7 cellular contexts compared by ENCODE assay signal in the genomic region with DNA sequence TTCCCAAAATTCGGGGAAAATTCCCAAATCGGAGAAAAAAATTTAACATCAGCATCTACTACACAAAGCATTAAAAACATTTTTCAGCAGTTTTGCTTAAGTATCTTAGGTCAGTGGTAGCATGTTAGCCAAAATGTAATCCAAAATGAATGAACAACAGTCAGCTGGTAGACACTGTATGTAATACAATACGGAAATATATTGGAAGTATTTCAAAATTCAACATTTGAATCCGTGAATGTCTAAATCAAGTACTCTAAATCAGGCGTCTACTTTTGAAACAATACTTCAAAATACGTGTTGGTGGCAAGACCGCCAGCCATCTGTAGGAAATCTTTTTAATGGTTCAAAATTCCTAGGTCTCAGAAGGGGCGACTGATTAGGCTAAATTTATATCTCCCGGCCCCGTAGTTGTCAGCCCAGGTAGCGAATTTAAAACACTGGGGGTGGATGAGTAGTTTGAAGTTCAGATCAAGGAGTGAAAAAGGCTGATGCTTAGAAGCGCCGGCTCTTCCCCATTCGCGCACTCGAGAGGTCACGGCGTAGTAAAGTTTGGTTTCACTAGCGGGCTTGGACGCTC. TPM values are rescaled to one million over a fixed set of nuclear protein-coding genes. Genes with fewer than 3 reads are reported as not detected.
DNase-seq lines count a peak whose midpoint lies in the region; ATAC-seq and TF ChIP-seq lines count a peak whose summit lies in the region.

No MANE protein-coding gene starts in this region.

- H3K23ac ChIP-seq in IMR-90 (ENCODE audit: low read depth, low read length): peak overlapping the region; percentile 96; the same call in 1 of the 2 replicates

- peak overlapping the region; percentile 86 for H3K56ac ChIP-seq in IMR-90 (ENCODE audit: extremely low read depth, insufficient read depth, low read length)

- peak overlapping the region; percentile 91 for H2BK5ac ChIP-seq in IMR-90 (ENCODE audit: low read depth, low read length, poor library complexity, severe bottlenecking)

- peaks cover 36% of the 10 kb centered on the region for H4K20me1 ChIP-seq in IMR-90 (ENCODE audit: insufficient read depth, low read length)

- H2AK5ac ChIP-seq in IMR-90 (ENCODE audit: low read depth, low read length): no peak overlapping the region

- TF ChIP-seq RAD21 in IMR-90 (IDR thresholded peaks at IDR 0.05; ENCODE audit: low read length): no peak

- TF ChIP-seq POLR2A in IMR-90 (IDR thresholded peaks at IDR 0.05; ENCODE audit: low read depth, low read length) (no peak), sigmoid colon (IDR thresholded peaks at IDR 0.05) (no peak)

- H2AFZ ChIP-seq in IMR-90 (replicated peaks; ENCODE audit: low read length, poor library complexity): peak overlapping the region; percentile 99

- H3K27ac ChIP-seq in IMR-90 (ENCODE audit: insufficient read depth, low read length) (peak overlapping the region; percentile 87), heart right ventricle (peak overlapping the region; percentile 96 to 100 (median 99)), sigmoid colon (peak overlapping the region; percentile 96 to 99 (median 98))

- H3K9me3 ChIP-seq in IMR-90 (ENCODE audit: control insufficient read depth, insufficient read depth, low read length): no peaks in the 10 kb centered on the region
- no peaks in the 10 kb centered on the region for H3K9me3 ChIP-seq in heart right ventricle
- H3K9me3 ChIP-seq in sigmoid colon: no peaks in the 10 kb centered on the region

- 0 out of 2 replicates have a peak, but pooled peaks cover 2% of the 10 kb centered on the region for H3K36me3 ChIP-seq in IMR-90 (ENCODE audit: control insufficient read depth, insufficient read depth, low read length)
- peaks cover 0 to 25% (median 0%) of the 10 kb centered on the region in 9 donors for H3K36me3 ChIP-seq in heart right ventricle
- no peaks in the 10 kb centered on the region for H3K36me3 ChIP-seq in sigmoid colon

- no peak for TF ChIP-seq CTCF in GM12865 (IDR thresholded peaks at IDR 0.05; ENCODE audit: insufficient read depth, low read depth, low read length, missing control alignments)
- TF ChIP-seq CTCF in IMR-90 (conservative IDR thresholded peaks at IDR 0.05; ENCODE audit: low read depth, low read length): no peak
- TF ChIP-seq CTCF in heart right ventricle (IDR thresholded peaks at IDR 0.05): no peak
- TF ChIP-seq CTCF in sigmoid colon (IDR thresholded peaks at IDR 0.05): no peak

- H4K5ac ChIP-seq in IMR-90 (ENCODE audit: low read depth, low read length): no peak overlapping the region; the same call in 1 of the 2 replicates

- H3K14ac ChIP-seq in IMR-90 (replicated peaks; ENCODE audit: low read depth, low read length): peak overlapping the region; percentile 94

- no peaks in the 10 kb centered on the region for H3K27me3 ChIP-seq in IMR-90 (ENCODE audit: control insufficient read depth, insufficient read depth, low read length)
- H3K27me3 ChIP-seq in heart right ventricle: no peaks in the 10 kb centered on the region
- no peaks in the 10 kb centered on the region for H3K27me3 ChIP-seq in sigmoid colon

- H3K18ac ChIP-seq in IMR-90 (ENCODE audit: low read depth, low read length): no peak overlapping the region; the same call in 1 of the 2 replicates

- H3K9me1 ChIP-seq in IMR-90 (ENCODE audit: insufficient read depth, low read length): peaks cover 4% of the 10 kb centered on the region; the same call in 1 of the 2 replicates

- peak overlapping the region; percentile 82; the same call in 1 of the 2 replicates for H4K91ac ChIP-seq in IMR-90 (ENCODE audit: insufficient read depth, low read depth, low read length)

- H3K9ac ChIP-seq in IMR-90 (ENCODE audit: low read depth, low read length): peak overlapping the region; percentile 89

- CTCF ChIA-PET in IMR-90 (lab: Yijun Ruan, JAX): interaction anchor here (0.6 to 0.9 kb wide), 2 partner anchors 55 to 66 kb away, joined by 3 to 5 read pairs; no protein-coding TSS in a partner anchor

- H2BK120ac ChIP-seq in IMR-90 (ENCODE audit: low read depth, low read length): peak overlapping the region; percentile 80; the same call in 1 of the 2 replicates

- in situ Hi-C loops in IMR-90 (cut with MboI; ENCODE audit: low sequenced_read_pairs): no loop called here

- H2AK9ac ChIP-seq in IMR-90 (replicated peaks; ENCODE audit: low read depth, low read length, poor library complexity): peak overlapping the region; percentile 98

- TF ChIP-seq EP300 in sigmoid colon (IDR thresholded peaks at IDR 0.05): no peak

- dilution Hi-C loops in IMR-90 (cut with HindIII; ENCODE audit: low sequenced_read_pairs, unreplicated experiment): no loop called here

- ATAC-seq in GM21447 (IDR thresholded peaks at IDR 0.05; ENCODE audit: unreplicated experiment) (peak; percentile 13), IMR-90 (ENCODE audit: low read depth) (peak; percentile 4), heart right ventricle (peak in 6 of 8 donors; percentile 19 to 33 (median 27))

- peak; percentile 79 for DNase-seq in GM12865 (ENCODE audit: low read depth)
- peak; percentile 26 for DNase-seq in IMR-90
- DNase-seq in activated CD8-positive, alpha-beta memory T cell treated with anti-CD3 and anti-CD28 coated beads, Interleukin-2, amount 50 U/mL, for 4 hours: peak; percentile 53
- no peak for DNase-seq in heart right ventricle
- DNase-seq in sigmoid colon: no peak
- no peak for DNase-seq in effector CD4-positive, alpha-beta T cell

- intact Hi-C loops in IMR-90 (cut with micrococcal nuclease): loop anchor here (2.0 to 5.0 kb wide), 2 partner anchors 77 to 227 kb away; no protein-coding TSS in a partner anchor
- intact Hi-C loops in heart right ventricle (cut with DNase I): no loop called here
- intact Hi-C loops in sigmoid colon (cut with DNase I): no loop called here

- H3K4ac ChIP-seq in IMR-90 (ENCODE audit: low read depth, low read length): peak overlapping the region; percentile 88

- H3K4me3 ChIP-seq in GM12865 (ENCODE audit: low read depth, low read length): peak overlapping the region; percentile 74
- H3K4me3 ChIP-seq in IMR-90 (ENCODE audit: insufficient read depth, low read depth, low read length): peak overlapping the region; percentile 78
- peak overlapping the region; percentile 68 to 97 (median 86) for H3K4me3 ChIP-seq in heart right ventricle
- H3K4me3 ChIP-seq in sigmoid colon: peak overlapping the region; percentile 71 to 92 (median 82)

- peak overlapping the region; percentile 97 for H3K4me2 ChIP-seq in IMR-90 (ENCODE audit: low read depth, low read length)

- H4K8ac ChIP-seq in IMR-90 (ENCODE audit: low read depth in 2 of 2, low read length in 2 of 2): peak overlapping the region; percentile 11 to 82

- BruUV-seq in IMR-90 (replicated peaks; lab: Mats Ljungman, UMichigan): TSS peak; percentile 39

- H3K79me1 ChIP-seq in IMR-90 (ENCODE audit: low read depth in 1 of 2, low read length in 2 of 2): peaks cover 0 to 43% of the 10 kb centered on the region in 2 experiments; a peak in 2 of 4 replicates

- POLR2A ChIA-PET in IMR-90 (lab: Charles Lee; ENCODE audit: unreplicated experiment): interaction anchor here (0.6 kb wide), 2 partner anchors 214 to 217 kb away, joined by 3 to 5 read pairs; no protein-coding TSS in a partner anchor

- H2BK20ac ChIP-seq in IMR-90 (ENCODE audit: low read depth, low read length): no peak overlapping the region

- WGBS in IMR-90 (ENCODE audit: extremely low coverage in 2 of 2, insufficient read length in 1 of 2), 2 experiments: 2% methylated on average over 8 of the region's 20 CpGs; no CpG with 5 or more reads in 1 of the 2 experiments
- WGBS in heart right ventricle, 2 donors: 1% methylated on average over 20 of the region's 20 CpGs
- 2 to 3% methylated on average over 20 of the region's 20 CpGs for WGBS in sigmoid colon, 2 donors

- peaks cover 3% of the 10 kb centered on the region; the same call in 1 of the 2 replicates for H3K4me1 ChIP-seq in IMR-90 (ENCODE audit: control insufficient read depth, insufficient read depth, low read length)
- peaks cover 7 to 62% (median 52%) of the 10 kb centered on the region in 9 donors for H3K4me1 ChIP-seq in heart right ventricle
- peaks cover 0 to 56% (median 45%) of the 10 kb centered on the region in 4 donors for H3K4me1 ChIP-seq in sigmoid colon

- H2BK15ac ChIP-seq in IMR-90 (ENCODE audit: low read depth, low read length): no peak overlapping the region

TF ChIP-seq in IMR-90, 13 proteins besides CTCF, POLR2A, EP300 and RAD21:
- TF ChIP-seq FOS (IDR thresholded peaks at IDR 0.05; ENCODE audit: low read depth, low read length) (no peak), MAFK (IDR thresholded peaks at IDR 0.05; ENCODE audit: low read depth, low read length) (no peak), CHD1 (IDR thresholded peaks at IDR 0.05; ENCODE audit: low read depth, low read length) (no peak; the same call in 1 of the 2 replicates), BHLHE40 (IDR thresholded peaks at IDR 0.05; ENCODE audit: low read depth, low read length) (no peak), RFX5 (IDR thresholded peaks at IDR 0.05; ENCODE audit: low read depth, low read length) (no peak), RCOR1 (IDR thresholded peaks at IDR 0.05; ENCODE audit: insufficient replicate concordance, low read length) (no peak), MXI1 (IDR thresholded peaks at IDR 0.05; ENCODE audit: borderline replicate concordance, low read depth, low read length) (no peak), MAZ (IDR thresholded peaks at IDR 0.05; ENCODE audit: borderline replicate concordance, low read depth, low read length) (no peak), SMC3 (IDR thresholded peaks at IDR 0.05; ENCODE audit: low read depth, low read length) (no peak), CEBPB (IDR thresholded peaks at IDR 0.05; ENCODE audit: low read depth, low read length) (no peak)
- TF ChIP-seq, protein P1, sequence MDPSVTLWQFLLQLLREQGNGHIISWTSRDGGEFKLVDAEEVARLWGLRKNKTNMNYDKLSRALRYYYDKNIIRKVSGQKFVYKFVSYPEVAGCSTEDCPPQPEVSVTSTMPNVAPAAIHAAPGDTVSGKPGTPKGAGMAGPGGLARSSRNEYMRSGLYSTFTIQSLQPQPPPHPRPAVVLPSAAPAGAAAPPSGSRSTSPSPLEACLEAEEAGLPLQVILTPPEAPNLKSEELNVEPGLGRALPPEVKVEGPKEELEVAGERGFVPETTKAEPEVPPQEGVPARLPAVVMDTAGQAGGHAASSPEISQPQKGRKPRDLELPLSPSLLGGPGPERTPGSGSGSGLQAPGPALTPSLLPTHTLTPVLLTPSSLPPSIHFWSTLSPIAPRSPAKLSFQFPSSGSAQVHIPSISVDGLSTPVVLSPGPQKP (IDR thresholded peaks at IDR 0.05; ENCODE audit: borderline replicate concordance, low read depth, low read length): no peak

RNA-seq across cellular contexts. Expression of gene SCAF11, which starts 1.0 kb away (rescaled TPM):
- total RNA-seq in IMR-90 (2012; rRNA removed): 70.4 and 90.3 TPM in 2 replicates
- 32.0 and 33.9 TPM in 2 replicates for polyA plus RNA-seq in IMR-90 (2012; rRNA removed)
- 5.1 and 8.4 TPM in 2 replicates for polyA plus RNA-seq in IMR-90 (2012; cell fraction: cytosol; rRNA removed)
- polyA plus RNA-seq in IMR-90 (2012; cell fraction: nucleus; rRNA removed; ENCODE audit: low replicate concordance): 6.6 and 82.0 TPM in 2 replicates
- 100 to 1,000 TPM in 3 of 10 donors, 10 to 100 TPM in 7; 71.9 to 112 (median 87.3) TPM for total RNA-seq in heart right ventricle
- polyA plus RNA-seq in heart right ventricle: 10 to 100 TPM; 15.1 to 32.8 TPM
- total RNA-seq in sigmoid colon: 100 to 1,000 TPM; 116 to 165 (median 127) TPM
- 10 to 100 TPM; 27.6 to 37.5 (median 30.7) TPM for polyA plus RNA-seq in sigmoid colon

Comparison
In these comparisons a context has a peak if more than half of its experiments do, and no peak if none do; other contexts are left out.
1. DNase-seq: peak in GM12865 (single experiment), IMR-90 (single experiment) and activated CD8-positive, alpha-beta memory T cell treated with anti-CD3 and anti-CD28 coated beads, Interleukin-2, amount 50 U/mL, for 4 hours (single experiment); none in heart right ventricle (0 of 2), sigmoid colon (single experiment) and effector CD4-positive, alpha-beta T cell (single experiment).
2. Peak in every context shown above with its lines, with median percentiles within 50 percentile points of each other: H3K4me3 ChIP-seq, ATAC-seq and H3K27ac ChIP-seq.